2 cellular contexts compared by ENCODE assay signal in the genomic region with DNA sequence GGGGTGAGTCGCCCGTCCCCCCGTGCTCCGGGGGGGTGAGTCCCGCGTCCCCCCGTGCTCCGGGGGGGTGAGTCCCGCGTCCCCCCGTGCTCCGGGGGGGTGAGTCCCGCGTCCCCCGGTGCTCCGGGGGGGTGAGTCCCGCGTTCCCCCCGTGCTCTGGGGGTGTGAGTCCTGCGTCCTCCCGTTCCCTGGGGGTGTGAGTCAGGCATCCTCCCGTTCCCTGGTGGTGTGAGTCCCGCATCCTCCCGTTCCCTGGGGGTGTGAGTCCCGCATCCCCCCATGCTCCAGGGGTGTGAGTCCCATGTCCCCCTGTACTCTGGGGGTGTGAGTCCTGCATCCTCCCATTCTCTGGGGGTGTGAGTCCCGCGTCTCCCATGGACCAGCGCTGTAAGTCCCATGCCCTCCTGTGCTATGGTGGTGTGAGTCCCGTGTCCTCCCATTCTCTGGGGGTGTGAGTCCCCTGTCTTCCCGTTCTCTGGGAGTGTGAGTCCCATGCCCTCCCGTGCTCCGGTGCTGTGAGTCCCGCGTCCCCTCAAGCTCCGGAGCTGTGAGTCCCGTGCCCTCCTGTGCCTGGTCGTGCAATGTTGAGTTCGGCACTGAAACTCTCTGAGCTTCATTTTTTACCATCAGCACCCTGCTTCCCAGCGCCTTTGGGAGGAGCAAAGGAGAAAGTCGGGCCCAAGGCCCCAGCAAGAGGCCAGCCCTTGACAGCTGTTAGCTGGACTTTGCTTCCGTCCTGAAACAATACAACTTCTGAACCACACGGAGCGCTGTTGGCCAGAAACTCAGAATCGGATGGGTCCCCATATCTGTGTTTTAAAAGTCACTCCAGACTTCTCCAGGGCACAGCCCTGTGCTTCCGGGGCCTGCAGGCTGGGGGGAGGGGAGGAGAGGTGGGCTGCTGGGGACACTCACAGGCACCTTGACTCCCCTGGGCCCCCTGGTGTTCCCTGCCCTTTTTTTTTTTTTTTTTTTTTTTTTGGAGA.
TF ChIP-seq lines count a peak whose summit lies in the region.

No MANE protein-coding gene starts in this region.

TF ChIP-seq in A549, 52 proteins besides CTCF, POLR2A, EP300 and RAD21:
- 0 out of 2 replicates have a peak, but pooled peaks have one; percentile 32 for TF ChIP-seq ESRRA (IDR thresholded peaks at IDR 0.05; ENCODE audit: borderline replicate concordance, low read length)
- no peak for TF ChIP-seq NFE2L2 (conservative IDR thresholded peaks at IDR 0.05; ENCODE audit: low read length)
- no peak for TF ChIP-seq EHF (CRISPR knock-in tag; IDR thresholded peaks at IDR 0.05)
- TF ChIP-seq RCOR1 (IDR thresholded peaks at IDR 0.05; ENCODE audit: low read depth, low read length): no peak
- TF ChIP-seq PBX3 (IDR thresholded peaks at IDR 0.05): 0 out of 2 replicates have a peak, but pooled peaks have one; percentile 28
- no peak for TF ChIP-seq HOXB5 (CRISPR knock-in tag; IDR thresholded peaks at IDR 0.05)

TF ChIP-seq in GM12878, 131 proteins besides CTCF, POLR2A, EP300 and RAD21 (continued from another document):
- TF ChIP-seq SMAD5 (IDR thresholded peaks at IDR 0.05; ENCODE audit: low read depth): no peak
- no peak for TF ChIP-seq SMC3 (IDR thresholded peaks at IDR 0.05; ENCODE audit: borderline replicate concordance, low read length)
- TF ChIP-seq, protein P1, sequence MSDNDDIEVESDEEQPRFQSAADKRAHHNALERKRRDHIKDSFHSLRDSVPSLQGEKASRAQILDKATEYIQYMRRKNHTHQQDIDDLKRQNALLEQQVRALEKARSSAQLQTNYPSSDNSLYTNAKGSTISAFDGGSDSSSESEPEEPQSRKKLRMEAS (IDR thresholded peaks at IDR 0.05; ENCODE audit: low read depth, low read length): no peak
- no peak for TF ChIP-seq MYB (IDR thresholded peaks at IDR 0.05; ENCODE audit: borderline replicate concordance, low read depth, low read length)
- TF ChIP-seq NKRF (conservative IDR thresholded peaks at IDR 0.05): no peak
- TF ChIP-seq MYC (IDR thresholded peaks at IDR 0.05; ENCODE audit: insufficient read depth, insufficient read length, insufficient replicate concordance, low read length, severe bottlenecking): no peak
- no peak for TF ChIP-seq NR2C1 (IDR thresholded peaks at IDR 0.05)
- TF ChIP-seq NRF1 (conservative IDR thresholded peaks at IDR 0.05; ENCODE audit: low read depth, low read length): no peak
- TF ChIP-seq, protein P2, sequence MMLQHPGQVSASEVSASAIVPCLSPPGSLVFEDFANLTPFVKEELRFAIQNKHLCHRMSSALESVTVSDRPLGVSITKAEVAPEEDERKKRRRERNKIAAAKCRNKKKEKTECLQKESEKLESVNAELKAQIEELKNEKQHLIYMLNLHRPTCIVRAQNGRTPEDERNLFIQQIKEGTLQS (IDR thresholded peaks at IDR 0.05; ENCODE audit: borderline replicate concordance, extremely low read depth, low read depth, low read length): no peak
